In genomic region chr1:240711020-240711419, GRCh38 we compare ENCODE assay signal across 19 cellular contexts.
DNase-seq lines count a peak whose midpoint lies in the region; ATAC-seq and TF ChIP-seq lines count a peak whose summit lies in the region.
"Had no signal": no experiment of that assay in that cellular context is flagged by ENCODE, and none has a peak within 500 bp of the region (broad histone marks: within the 10 kb centered on the region; RNA-seq: fewer than 3 reads in every experiment).

No MANE protein-coding gene starts in this region.

- H3K27me3 ChIP-seq in GM23338 (ENCODE audit: insufficient read depth) (no peaks in the 10 kb centered on the region), OCI-LY3 (ENCODE audit: low read depth, low read length) (no peaks in the 10 kb centered on the region)
- H3K27me3 ChIP-seq: BLaER1 had no signal

- CTCF ChIA-PET in activated CD8-positive, alpha-beta T cell treated with anti-CD3 and anti-CD28 coated beads, Interleukin-2, amount 10 ng/mL, durations not matched to agents 7 days and 5 days (lab: Charles Lee), result no interaction called here
- CTCF ChIA-PET in activated CD8-positive, alpha-beta T cell treated with anti-CD3 and anti-CD28 coated beads for 36 hours (lab: Charles Lee), result no interaction called here

- H3K79me2 ChIP-seq in GM23338 (replicated peaks; ENCODE audit: insufficient read depth) (no peaks in the 10 kb centered on the region), OCI-LY3 (ENCODE audit: low read length) (peaks cover 44% of the 10 kb centered on the region)

- H3K4me2 ChIP-seq in GM23338 (no peak overlapping the region), OCI-LY3 (ENCODE audit: low read length) (peak overlapping the region; percentile 83)
- H3K4me2 ChIP-seq: BLaER1 had no signal

- intact Hi-C loops in activated CD8-positive, alpha-beta T cell treated with anti-CD3 and anti-CD28 coated beads for 36 hours (cut with micrococcal nuclease), result no loop called here

- H4K20me1 ChIP-seq in GM23338 (replicated peaks; ENCODE audit: insufficient read depth), result no peaks in the 10 kb centered on the region
- H4K20me1 ChIP-seq in OCI-LY3 (ENCODE audit: insufficient read depth, low read length), result no peaks in the 10 kb centered on the region
- H4K20me1 ChIP-seq: BLaER1 had no signal

- no peaks in the 10 kb centered on the region for H3K9me3 ChIP-seq in OCI-LY3 (ENCODE audit: insufficient read depth, low read length)
- H3K9me3 ChIP-seq: Caco-2 had no signal

- no peaks in the 10 kb centered on the region for H3K27me3 Mint-ChIP-seq in activated CD8-positive, alpha-beta T cell treated with anti-CD3 and anti-CD28 coated beads, Interleukin-2, amount 10 ng/mL, durations not matched to agents 7 days and 5 days (ENCODE audit: low read depth)
- peaks cover 2% of the 10 kb centered on the region for H3K27me3 Mint-ChIP-seq in activated CD8-positive, alpha-beta T cell treated with anti-CD3 and anti-CD28 coated beads for 36 hours
- peaks cover 2% of the 10 kb centered on the region for H3K27me3 Mint-ChIP-seq in GM23338 (ENCODE audit: insufficient read depth, low read depth, poor library complexity)
- H3K27me3 Mint-ChIP-seq: B cell; CD4-positive, CD25-positive, alpha-beta regulatory T cell had no signal

- H2AFZ ChIP-seq in GM23338 (peak overlapping the region; percentile 18; the same call in 1 of the 2 replicates), OCI-LY3 (ENCODE audit: low read depth, low read length) (peak overlapping the region; percentile 44)

- H3K4me3 ChIP-seq in GM23338 (no peak overlapping the region), OCI-LY3 (ENCODE audit: low read length) (peak overlapping the region; percentile 78)
- H3K4me3 ChIP-seq: BLaER1 had no signal

- DNase-seq in activated CD8-positive, alpha-beta T cell treated with anti-CD3 and anti-CD28 coated beads, Interleukin-2, amount 10 ng/mL, durations not matched to agents 7 days and 5 days, result no peak
- no peak for DNase-seq in activated CD8-positive, alpha-beta T cell treated with anti-CD3 and anti-CD28 coated beads for 36 hours
- DNase-seq in GM23338 (ENCODE audit: low spot score) (no peak), GM03348 (ENCODE audit: low spot score) (no peak), middle frontal gyrus (ENCODE audit: extremely low spot score, low spot score) (no peak), OCI-M1 (lab: John Stamatoyannopoulos, UW) (no peak)
- DNase-seq: Caco-2; CD4-positive, CD25-positive, alpha-beta regulatory T cell; CD8-positive, alpha-beta T cell; DMS153; DND-41; H7; HCEC 1CT had no signal

- no peak for TF ChIP-seq CTCF in activated CD8-positive, alpha-beta T cell treated with anti-CD3 and anti-CD28 coated beads for 36 hours (IDR thresholded peaks at IDR 0.05)
- TF ChIP-seq CTCF in GM23338 (conservative IDR thresholded peaks at IDR 0.05; ENCODE audit: low read depth in 2 of 2) (no peak), OCI-LY3 (IDR thresholded peaks at IDR 0.05; ENCODE audit: low read depth, low read length) (no peak)

- ATAC-seq in activated CD8-positive, alpha-beta T cell treated with anti-CD3 and anti-CD28 coated beads, Interleukin-2, amount 10 ng/mL, durations not matched to agents 7 days and 5 days, result no peak
- ATAC-seq in activated CD8-positive, alpha-beta T cell treated with anti-CD3 and anti-CD28 coated beads for 36 hours, result no peak
- ATAC-seq in GM23338 (no peak), HG03196 (IDR thresholded peaks at IDR 0.05; ENCODE audit: unreplicated experiment) (no peak)
- ATAC-seq: CD8-positive, alpha-beta T cell had no signal

- no peak overlapping the region for H3K4me3 Mint-ChIP-seq in activated CD8-positive, alpha-beta T cell treated with anti-CD3 and anti-CD28 coated beads, Interleukin-2, amount 10 ng/mL, durations not matched to agents 7 days and 5 days
- no peak overlapping the region for H3K4me3 Mint-ChIP-seq in activated CD8-positive, alpha-beta T cell treated with anti-CD3 and anti-CD28 coated beads for 36 hours
- H3K4me3 Mint-ChIP-seq in GM23338, result no peak overlapping the region
- H3K4me3 Mint-ChIP-seq: B cell; CD4-positive, CD25-positive, alpha-beta regulatory T cell; CD8-positive, alpha-beta T cell had no signal

- peak overlapping the region; percentile 11 for H3K27ac Mint-ChIP-seq in activated CD8-positive, alpha-beta T cell treated with anti-CD3 and anti-CD28 coated beads, Interleukin-2, amount 10 ng/mL, durations not matched to agents 7 days and 5 days
- H3K27ac Mint-ChIP-seq in activated CD8-positive, alpha-beta T cell treated with anti-CD3 and anti-CD28 coated beads for 36 hours, result no peak overlapping the region
- H3K27ac Mint-ChIP-seq in GM23338, result no peak overlapping the region
- H3K27ac Mint-ChIP-seq: B cell; CD8-positive, alpha-beta T cell had no signal

- no peak overlapping the region for H3K27ac ChIP-seq in GM23338 (ENCODE audit: low read depth)
- peak overlapping the region; percentile 79 for H3K27ac ChIP-seq in OCI-LY3 (ENCODE audit: low read length)
- H3K27ac ChIP-seq: 22Rv1, BLaER1, C4-2B had no signal

- H3K36me3 ChIP-seq in GM23338 (ENCODE audit: insufficient read depth), result no peaks in the 10 kb centered on the region
- H3K36me3 ChIP-seq in OCI-LY3 (replicated peaks; ENCODE audit: low read depth, low read length), result peaks cover 15% of the 10 kb centered on the region
- H3K36me3 ChIP-seq: BLaER1 had no signal

- no peaks in the 10 kb centered on the region for H3K4me1 Mint-ChIP-seq in activated CD8-positive, alpha-beta T cell treated with anti-CD3 and anti-CD28 coated beads, Interleukin-2, amount 10 ng/mL, durations not matched to agents 7 days and 5 days (ENCODE audit: low read depth)
- H3K4me1 Mint-ChIP-seq in activated CD8-positive, alpha-beta T cell treated with anti-CD3 and anti-CD28 coated beads for 36 hours (ENCODE audit: low read depth), result no peaks in the 10 kb centered on the region
- H3K4me1 Mint-ChIP-seq in GM23338, result no peaks in the 10 kb centered on the region
- H3K4me1 Mint-ChIP-seq: B cell; CD4-positive, CD25-positive, alpha-beta regulatory T cell had no signal

- H3K4me1 ChIP-seq in GM23338 (ENCODE audit: insufficient read depth) (no peaks in the 10 kb centered on the region), OCI-LY3 (ENCODE audit: low read length) (peaks cover 40% of the 10 kb centered on the region)
- H3K4me1 ChIP-seq: Caco-2 had no signal

- H3K9me2 ChIP-seq in GM23338 (ENCODE audit: insufficient read depth), result no peaks in the 10 kb centered on the region

- H3K9me3 Mint-ChIP-seq in activated CD8-positive, alpha-beta T cell treated with anti-CD3 and anti-CD28 coated beads, Interleukin-2, amount 10 ng/mL, durations not matched to agents 7 days and 5 days (ENCODE audit: insufficient read depth), result no peaks in the 10 kb centered on the region
- H3K9me3 Mint-ChIP-seq in activated CD8-positive, alpha-beta T cell treated with anti-CD3 and anti-CD28 coated beads for 36 hours, result peaks cover 5% of the 10 kb centered on the region
- H3K9me3 Mint-ChIP-seq in GM23338, result no peaks in the 10 kb centered on the region
- H3K9me3 Mint-ChIP-seq: CD8-positive, alpha-beta T cell had no signal

- peak overlapping the region; percentile 81 for H3K9ac ChIP-seq in OCI-LY3 (ENCODE audit: low read length)
- H3K9ac ChIP-seq: BLaER1 had no signal

- H3K36me3 Mint-ChIP-seq in activated CD8-positive, alpha-beta T cell treated with anti-CD3 and anti-CD28 coated beads, Interleukin-2, amount 10 ng/mL, durations not matched to agents 7 days and 5 days (ENCODE audit: low read depth), result no peaks in the 10 kb centered on the region
- no peaks in the 10 kb centered on the region for H3K36me3 Mint-ChIP-seq in activated CD8-positive, alpha-beta T cell treated with anti-CD3 and anti-CD28 coated beads for 36 hours (ENCODE audit: low read depth)
- H3K36me3 Mint-ChIP-seq in GM23338 (ENCODE audit: low read depth), result no peaks in the 10 kb centered on the region
- H3K36me3 Mint-ChIP-seq: CD4-positive, CD25-positive, alpha-beta regulatory T cell; CD8-positive, alpha-beta T cell had no signal

- H3F3A ChIP-seq in GM23338 (replicated peaks; ENCODE audit: low read depth), result no peaks in the 10 kb centered on the region

- POLR2A ChIA-PET in activated CD8-positive, alpha-beta T cell treated with anti-CD3 and anti-CD28 coated beads, Interleukin-2, amount 10 ng/mL, durations not matched to agents 7 days and 5 days (lab: Charles Lee), result no interaction called here
- POLR2A ChIA-PET in activated CD8-positive, alpha-beta T cell treated with anti-CD3 and anti-CD28 coated beads for 36 hours (lab: Charles Lee), result no interaction called here

TF ChIP-seq in GM23338, 12 proteins besides CTCF, POLR2A, EP300 and RAD21 (continues in another document):
- no peak for TF ChIP-seq REST (IDR thresholded peaks at IDR 0.05; ENCODE audit: unreplicated experiment)
- TF ChIP-seq ZNF331 (CRISPR knock-in tag; IDR thresholded peaks at IDR 0.05; ENCODE audit: low read depth), result no peak
- no peak for TF ChIP-seq JUNB (IDR thresholded peaks at IDR 0.05; ENCODE audit: unreplicated experiment)
- no peak for TF ChIP-seq STAT1 (IDR thresholded peaks at IDR 0.05; ENCODE audit: unreplicated experiment)
- no peak for TF ChIP-seq POLR2AphosphoS5 (IDR thresholded peaks at IDR 0.05; ENCODE audit: low read depth)
